Comparison of ENCODE assay signal across 18 cellular contexts in genomic region chr10:93876391-93876790, GRCh38. TPM values are rescaled to one million over a fixed set of nuclear protein-coding genes. Genes with fewer than 3 reads are reported as not detected.
DNase-seq lines count a peak whose midpoint lies in the region; ATAC-seq and TF ChIP-seq lines count a peak whose summit lies in the region.
"Had no signal": no experiment of that assay in that cellular context is flagged by ENCODE, and none has a peak within 500 bp of the region (broad histone marks: within the 10 kb centered on the region; RNA-seq: fewer than 3 reads in every experiment).

No MANE protein-coding gene starts in this region.

- no peak for TF ChIP-seq POLR2A in suprapubic skin (IDR thresholded peaks at IDR 0.05)

- no peak overlapping the region for H2BK5ac ChIP-seq in mesenchymal stem cell (ENCODE audit: low read depth, low read length, poor library complexity, severe bottlenecking)

- no peaks in the 10 kb centered on the region for H3K36me3 ChIP-seq in adipocyte (ENCODE audit: control insufficient read depth, insufficient read depth, low read length, severe bottlenecking)
- no peaks in the 10 kb centered on the region for H3K36me3 ChIP-seq in mesenchymal stem cell (ENCODE audit: control insufficient read depth in 1 of 2, insufficient read depth in 2 of 2, low read depth in 1 of 2, low read length in 2 of 2)
- no peaks in the 10 kb centered on the region for H3K36me3 ChIP-seq in suprapubic skin

- H3K4me3 ChIP-seq in adipocyte (ENCODE audit: low read length) (no peak overlapping the region), mesenchymal stem cell (ENCODE audit: insufficient read depth in 1 of 2, low read depth in 1 of 2, low read length in 2 of 2) (no peak overlapping the region), suprapubic skin (no peak overlapping the region)
- H3K4me3 ChIP-seq: GM23338 had no signal

- no peak for TF ChIP-seq EP300 in suprapubic skin (IDR thresholded peaks at IDR 0.05)

- H3K18ac ChIP-seq in mesenchymal stem cell (ENCODE audit: low read depth in 1 of 2, low read length in 2 of 2) = no peak overlapping the region

- no peak overlapping the region for H4K8ac ChIP-seq in mesenchymal stem cell (ENCODE audit: low read length)

- H3K27ac Mint-ChIP-seq in HFFc6 = peak overlapping the region; percentile 32; the same call in 1 of the 2 replicates
- no peak overlapping the region for H3K27ac Mint-ChIP-seq in stimulated activated memory B cell treated with anti-CD40 and anti-IgM and Interleukin-4, amounts not matched to agents 10 μg/mL and 1 μg/mL and 100 μg/mL, for 72 hours
- no peak overlapping the region for H3K27ac Mint-ChIP-seq in activated CD4-positive, alpha-beta T cell treated with anti-CD3 and anti-CD28 coated beads, Interleukin-2, amount 10 ng/mL, durations not matched to agents 24 days and 14 days
- H3K27ac Mint-ChIP-seq: CD4-positive, alpha-beta T cell; GM23338 had no signal

- H3K9me3 Mint-ChIP-seq in HFFc6 = no peaks in the 10 kb centered on the region
- H3K9me3 Mint-ChIP-seq in stimulated activated memory B cell treated with anti-CD40 and anti-IgM and Interleukin-4, amounts not matched to agents 10 μg/mL and 1 μg/mL and 100 μg/mL, for 72 hours = no peaks in the 10 kb centered on the region
- H3K9me3 Mint-ChIP-seq in activated CD4-positive, alpha-beta T cell treated with anti-CD3 and anti-CD28 coated beads, Interleukin-2, amount 10 ng/mL, durations not matched to agents 24 days and 14 days = no peaks in the 10 kb centered on the region
- H3K9me3 Mint-ChIP-seq: CD4-positive, alpha-beta T cell; GM23338 had no signal

- DNase-seq in AG08395 (ENCODE audit: low spot score) (peak; percentile 18), HFFc6 (peak; percentile 45), adipocyte (ENCODE audit: low read depth) (peak; percentile 11), mesenchymal stem cell (peak; percentile 45), suprapubic skin (ENCODE audit: low spot score in 2 of 2) (no peak), medulla oblongata (ENCODE audit: extremely low spot score) (no peak)
- no peak for DNase-seq in activated CD4-positive, alpha-beta T cell treated with anti-CD3 and anti-CD28 coated beads, Interleukin-2, amount 10 ng/mL, durations not matched to agents 24 days and 14 days
- DNase-seq: Calu3; CD4-positive, alpha-beta T cell; GF-D8; KBM-7; NCI-H1092 treated with DMSO at 0.1 percent for 48 hours; NCI-H1694; NCI-H446; NCI-H748 treated with DMSO at 0.1 percent for 48 hours; SHP77 treated with DMSO at 0.1 percent for 48 hours had no signal

- H3K36me3 Mint-ChIP-seq in HFFc6 (ENCODE audit: low read depth) = no peaks in the 10 kb centered on the region
- H3K36me3 Mint-ChIP-seq in stimulated activated memory B cell treated with anti-CD40 and anti-IgM and Interleukin-4, amounts not matched to agents 10 μg/mL and 1 μg/mL and 100 μg/mL, for 72 hours = no peaks in the 10 kb centered on the region
- no peaks in the 10 kb centered on the region for H3K36me3 Mint-ChIP-seq in activated CD4-positive, alpha-beta T cell treated with anti-CD3 and anti-CD28 coated beads, Interleukin-2, amount 10 ng/mL, durations not matched to agents 24 days and 14 days (ENCODE audit: low read depth)

- H3K4ac ChIP-seq in mesenchymal stem cell (ENCODE audit: low read depth in 1 of 2, low read length in 2 of 2) = no peak overlapping the region

- intact Hi-C loops in activated CD4-positive, alpha-beta T cell treated with anti-CD3 and anti-CD28 coated beads, Interleukin-2, amount 10 ng/mL, durations not matched to agents 24 days and 14 days (cut with micrococcal nuclease) = no loop called here

- H3K27me3 ChIP-seq in adipocyte (replicated peaks; ENCODE audit: control insufficient read depth, insufficient read depth, low read length) = no peaks in the 10 kb centered on the region
- H3K27me3 ChIP-seq in mesenchymal stem cell (ENCODE audit: control insufficient read depth in 1 of 2, insufficient read depth in 1 of 2, low read length in 2 of 2) = peaks cover 0 to 4% of the 10 kb centered on the region in 2 experiments
- no peaks in the 10 kb centered on the region for H3K27me3 ChIP-seq in suprapubic skin

- no peak overlapping the region for H2AFZ ChIP-seq in mesenchymal stem cell (ENCODE audit: low read depth, low read length)
- H2AFZ ChIP-seq: GM23338 had no signal

- no peak overlapping the region for H2BK120ac ChIP-seq in mesenchymal stem cell (ENCODE audit: low read depth, low read length)

- H2AK5ac ChIP-seq in mesenchymal stem cell (ENCODE audit: low read length, severe bottlenecking) = no peak overlapping the region

- H3K14ac ChIP-seq in mesenchymal stem cell (ENCODE audit: low read length in 2 of 2) = no peak overlapping the region

- no peaks in the 10 kb centered on the region for H3K79me1 ChIP-seq in mesenchymal stem cell (replicated peaks; ENCODE audit: low read length, poor library complexity, severe bottlenecking)

- H3K9me3 ChIP-seq in adipocyte (ENCODE audit: control insufficient read depth, low read length) (no peaks in the 10 kb centered on the region), mesenchymal stem cell (ENCODE audit: control insufficient read depth, low read length) (no peaks in the 10 kb centered on the region), suprapubic skin (no peaks in the 10 kb centered on the region)

- H2BK15ac ChIP-seq in mesenchymal stem cell (ENCODE audit: low read depth, poor library complexity, severe bottlenecking) = no peak overlapping the region

- peak overlapping the region; percentile 1; the same call in 1 of the 2 replicates for H3K4me3 Mint-ChIP-seq in HFFc6
- no peak overlapping the region for H3K4me3 Mint-ChIP-seq in stimulated activated memory B cell treated with anti-CD40 and anti-IgM and Interleukin-4, amounts not matched to agents 10 μg/mL and 1 μg/mL and 100 μg/mL, for 72 hours
- no peak overlapping the region for H3K4me3 Mint-ChIP-seq in activated CD4-positive, alpha-beta T cell treated with anti-CD3 and anti-CD28 coated beads, Interleukin-2, amount 10 ng/mL, durations not matched to agents 24 days and 14 days
- H3K4me3 Mint-ChIP-seq: CD4-positive, alpha-beta T cell; GM23338 had no signal

- peaks cover 2% of the 10 kb centered on the region; the same call in 1 of the 2 replicates for H3K27me3 Mint-ChIP-seq in HFFc6 (ENCODE audit: insufficient read depth)
- H3K27me3 Mint-ChIP-seq in stimulated activated memory B cell treated with anti-CD40 and anti-IgM and Interleukin-4, amounts not matched to agents 10 μg/mL and 1 μg/mL and 100 μg/mL, for 72 hours = peaks cover 33% of the 10 kb centered on the region
- peaks cover 38% of the 10 kb centered on the region for H3K27me3 Mint-ChIP-seq in activated CD4-positive, alpha-beta T cell treated with anti-CD3 and anti-CD28 coated beads, Interleukin-2, amount 10 ng/mL, durations not matched to agents 24 days and 14 days

- H3K27ac ChIP-seq in mesenchymal stem cell (ENCODE audit: low read length, poor library complexity, severe bottlenecking) (peak overlapping the region; percentile 84), suprapubic skin (no peak overlapping the region)

- H3K4me1 ChIP-seq in adipocyte (ENCODE audit: control insufficient read depth, insufficient read depth, low read length) (peaks cover 32% of the 10 kb centered on the region), mesenchymal stem cell (ENCODE audit: control insufficient read depth, insufficient read depth, low read depth, low read length) (peaks cover 5% of the 10 kb centered on the region), suprapubic skin (peaks cover 8% of the 10 kb centered on the region)

- TF ChIP-seq CTCF in HFFc6 (IDR thresholded peaks at IDR 0.05) (no peak), suprapubic skin (IDR thresholded peaks at IDR 0.05) (no peak)

- no peak overlapping the region for H3K4me2 ChIP-seq in mesenchymal stem cell (ENCODE audit: low read length, poor library complexity, severe bottlenecking)
- H3K4me2 ChIP-seq: GM23338 had no signal

- H3K23ac ChIP-seq in mesenchymal stem cell (ENCODE audit: low read length in 2 of 2) = no peak overlapping the region

- H3K9ac ChIP-seq in adipocyte (ENCODE audit: low read length) = no peak overlapping the region
- H3K9ac ChIP-seq in mesenchymal stem cell (ENCODE audit: low read length) = no peak overlapping the region

- no peak overlapping the region for H2BK12ac ChIP-seq in mesenchymal stem cell (ENCODE audit: low read length in 2 of 2)

- no peak for ATAC-seq in stimulated activated memory B cell treated with anti-CD40 and anti-IgM and Interleukin-4, amounts not matched to agents 10 μg/mL and 1 μg/mL and 100 μg/mL, for 72 hours
- ATAC-seq: GM23338 had no signal

- H3K4me1 Mint-ChIP-seq in HFFc6 (ENCODE audit: low read depth) = peaks cover 41% of the 10 kb centered on the region
- H3K4me1 Mint-ChIP-seq in stimulated activated memory B cell treated with anti-CD40 and anti-IgM and Interleukin-4, amounts not matched to agents 10 μg/mL and 1 μg/mL and 100 μg/mL, for 72 hours = no peaks in the 10 kb centered on the region
- H3K4me1 Mint-ChIP-seq in activated CD4-positive, alpha-beta T cell treated with anti-CD3 and anti-CD28 coated beads, Interleukin-2, amount 10 ng/mL, durations not matched to agents 24 days and 14 days = no peaks in the 10 kb centered on the region

- no peak overlapping the region for H4K91ac ChIP-seq in mesenchymal stem cell (ENCODE audit: low read length)

RNA-seq across cellular contexts. Expression of gene SLC35G1, which starts 17.4 kb away (rescaled TPM):
- 1 to 10 TPM; 5.2 to 7.2 (median 5.7) TPM for total RNA-seq in HFFc6 (2021; fragmentation: NEBNext Ultra II Directional; extraction: Animal tissue kit (Norgen Biotek cat#: 25700))
- 14.5 TPM for polyA plus RNA-seq in mesenchymal stem cell (2013, experiment 1 of 2)
- polyA plus RNA-seq in mesenchymal stem cell (2013, experiment 2 of 2) = 15.7 TPM
- total RNA-seq in suprapubic skin = 1 to 10 TPM; 1.4 to 5.1 (median 4.2) TPM
- 6.3 and 6.4 TPM in 2 replicates for total RNA-seq in activated CD4-positive, alpha-beta T cell treated with anti-CD3 and anti-CD28 coated beads, Interleukin-2, amount 10 ng/mL, durations not matched to agents 24 days and 14 days

Comparison
In these comparisons a context has a peak if more than half of its experiments do, and no peak if none do; other contexts are left out.
1. DNase-seq: peak in AG08395 (single experiment), HFFc6 (single experiment), adipocyte (single experiment) and mesenchymal stem cell (single experiment); none in suprapubic skin (0 of 2), medulla oblongata (single experiment) and activated CD4-positive, alpha-beta T cell treated with anti-CD3 and anti-CD28 coated beads, Interleukin-2, amount 10 ng/mL, durations not matched to agents 24 days and 14 days (single experiment).